ENCODE assay signal across 8 cellular contexts in the genomic region with DNA sequence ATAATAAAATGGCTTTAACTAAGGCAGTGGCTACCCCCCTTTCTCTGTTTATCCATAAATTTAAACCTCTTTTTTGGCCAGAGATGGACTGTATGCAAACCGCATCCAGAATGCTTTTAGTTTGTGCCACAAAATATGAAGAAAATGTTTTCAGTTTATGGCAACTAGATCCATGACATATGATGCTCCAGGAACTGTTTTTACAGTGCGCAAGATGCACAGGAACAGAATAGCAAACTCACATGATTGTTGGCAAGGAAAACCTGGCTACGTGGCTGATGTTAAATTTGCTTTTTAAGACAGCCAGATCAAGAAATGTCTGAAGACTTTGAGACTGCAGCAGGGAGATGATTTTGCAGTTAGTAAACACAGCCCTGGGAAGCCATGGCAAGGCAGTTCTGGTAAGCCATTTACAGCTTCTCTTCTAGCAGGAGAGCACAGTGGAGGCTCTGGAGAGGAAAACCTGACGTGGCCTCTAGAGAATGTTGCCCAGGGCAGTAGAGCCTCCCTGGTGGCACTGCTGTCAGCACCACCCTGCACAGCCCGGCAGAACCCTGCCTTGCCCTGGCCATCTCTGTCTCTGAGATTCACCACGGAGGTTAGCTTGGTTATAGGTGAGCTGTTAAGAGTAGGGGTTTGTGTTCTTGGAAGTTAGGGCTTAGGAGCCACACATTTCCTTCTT.
DNase-seq lines count a peak whose midpoint lies in the region; ATAC-seq and TF ChIP-seq lines count a peak whose summit lies in the region.

No MANE protein-coding gene starts in this region.

- H3K27ac Mint-ChIP-seq in T-helper 17 cell: peak overlapping the region; percentile 91

- H3K4me3 ChIP-seq in DOHH2 (ENCODE audit: low read length) (peak overlapping the region; percentile 31; the same call in 1 of the 2 replicates), dorsolateral prefrontal cortex (peak overlapping the region in 46 of 59 donors; percentile 1 to 52 (median 24)), neutrophil (ENCODE audit: low read depth in 1 of 2, low read length in 1 of 2) (peak overlapping the region in 1 of 2 experiments; percentile 13)

- H3K27me3 ChIP-seq in DOHH2 (ENCODE audit: control insufficient read depth, low read length): no peaks in the 10 kb centered on the region
- H3K27me3 ChIP-seq in dorsolateral prefrontal cortex: no peaks in the 10 kb centered on the region
- H3K27me3 ChIP-seq in neutrophil: no peaks in the 10 kb centered on the region

- no peaks in the 10 kb centered on the region for H3K9me2 ChIP-seq in DOHH2 (replicated peaks; ENCODE audit: control insufficient read depth, low read length)

- intact Hi-C loops in dorsolateral prefrontal cortex (cut with DNase I): no loop called here

- in situ Hi-C loops in GM13976 (cut with MboI; ENCODE audit: low sequenced_read_pairs, unreplicated experiment): no loop called here

- no peak overlapping the region for H3K27ac ChIP-seq in DOHH2 (ENCODE audit: low read depth, low read length)
- peak overlapping the region in 53 of 59 donors; percentile 1 to 84 (median 59) for H3K27ac ChIP-seq in dorsolateral prefrontal cortex
- peak overlapping the region; percentile 53 for H3K27ac ChIP-seq in neutrophil

- TF ChIP-seq CTCF in DOHH2 (IDR thresholded peaks at IDR 0.05; ENCODE audit: low read depth, low read length, poor library complexity, severe bottlenecking) (no peak), dorsolateral prefrontal cortex (IDR thresholded peaks at IDR 0.05 in 54 of 56, conservative IDR thresholded peaks at IDR 0.05 in 2 of 56; ENCODE audit: low read depth in 1 of 56, partially characterized antibody in 56 of 56) (no peak), neutrophil (IDR thresholded peaks at IDR 0.05) (no peak), GM13976 (IDR thresholded peaks at IDR 0.05; ENCODE audit: borderline replicate concordance, control extremely low read depth, extremely low read depth, insufficient read depth, missing control alignments) (no peak)

- H3K4me1 ChIP-seq in DOHH2 (ENCODE audit: control insufficient read depth, low read length): peaks cover 16% of the 10 kb centered on the region
- H3K4me1 ChIP-seq in neutrophil (ENCODE audit: control insufficient read depth in 1 of 2, insufficient read depth in 1 of 2, low read depth in 1 of 2, low read length in 1 of 2): peaks cover 15 to 24% of the 10 kb centered on the region in 2 experiments

- peaks cover 57% of the 10 kb centered on the region for H3K79me2 ChIP-seq in DOHH2 (ENCODE audit: control insufficient read depth, low read length)

- no peaks in the 10 kb centered on the region for H3K36me3 Mint-ChIP-seq in T-helper 17 cell (ENCODE audit: low read depth)

- H3K4me3 Mint-ChIP-seq in T-helper 17 cell: peak overlapping the region; percentile 82

- H3K27me3 Mint-ChIP-seq in T-helper 17 cell: no peaks in the 10 kb centered on the region

- H3K36me3 ChIP-seq in DOHH2 (ENCODE audit: control insufficient read depth, low read length) (no peaks in the 10 kb centered on the region), neutrophil (no peaks in the 10 kb centered on the region)

- no peaks in the 10 kb centered on the region for H3F3A ChIP-seq in DOHH2 (ENCODE audit: control insufficient read depth, insufficient read depth)

- DNase-seq in T-helper 17 cell (no peak), dorsolateral prefrontal cortex (peak in 1 of 10 donors; percentile 12), GM13976 (ENCODE audit: low spot score) (no peak), NCI-H2171 (lab: John Stamatoyannopoulos, UW) (no peak), OCI-M2 (lab: John Stamatoyannopoulos, UW; ENCODE audit: unreplicated experiment) (no peak)

- H4K20me1 ChIP-seq in DOHH2 (ENCODE audit: control insufficient read depth, insufficient read depth, low read depth, low read length): no peaks in the 10 kb centered on the region

- ATAC-seq in T-helper 17 cell: peak; percentile 72
- no peak for ATAC-seq in GM19324 (IDR thresholded peaks at IDR 0.05; ENCODE audit: low FRiP score, unreplicated experiment)

- no peaks in the 10 kb centered on the region for H3K9me3 ChIP-seq in DOHH2 (ENCODE audit: control insufficient read depth, insufficient read depth, low read length)
- no peaks in the 10 kb centered on the region for H3K9me3 ChIP-seq in T-helper 17 cell (ENCODE audit: control insufficient read depth, low read length, poor library complexity, severe bottlenecking)
- no peaks in the 10 kb centered on the region for H3K9me3 ChIP-seq in neutrophil

- H3K4me1 Mint-ChIP-seq in T-helper 17 cell: peaks cover 57% of the 10 kb centered on the region

- peak overlapping the region; percentile 14 for H3K4me2 ChIP-seq in DOHH2 (ENCODE audit: low read length)
